In genomic region chr7:117116221-117116620, GRCh38 we compare ENCODE assay signal across 24 cellular contexts.
"Had no signal": no experiment of that assay in that cellular context is flagged by ENCODE, and none has a peak within 500 bp of the region (broad histone marks: within the 10 kb centered on the region; RNA-seq: fewer than 3 reads in every experiment).

No MANE protein-coding gene starts in this region.

- H3K36me3 ChIP-seq: prostate gland, right atrium auricular region had no signal

- H3K9me3 ChIP-seq: esophagus squamous epithelium, lower lobe of right lung, prostate gland, right atrium auricular region, testis, tibial artery had no signal

- H3K27me3 ChIP-seq: esophagus squamous epithelium, right atrium auricular region, testis, tibial artery had no signal

- DNase-seq: effector memory CD8-positive, alpha-beta T cell; erythroblast; esophagus squamous epithelium; foreskin melanocyte; glutamatergic neuron; hypothalamus; immature natural killer cell; left ventricle myocardium superior; lower lobe of right lung; naive thymus-derived CD8-positive, alpha-beta T cell; nephron progenitor cell; nucleus accumbens; stimulated activated CD4-positive, alpha-beta T cell treated with anti-CD3 and anti-CD28 coated beads, Interleukin-12 subunit alpha, Interleukin-12 subunit beta, amount 100 ng/mL, for 4 hours; stimulated activated CD4-positive, alpha-beta T cell treated with anti-CD3 and anti-CD28 coated beads, Interleukin-1b, Interleukin-23, amount 100 ng/mL, for 48 hours; stimulated activated CD4-positive, alpha-beta T cell treated with anti-CD3 and anti-CD28 coated beads, Interleukin-4, amount 100 ng/mL, for 1 hour; stimulated activated CD8-positive, alpha-beta memory T cell treated with anti-CD3 and anti-CD28 coated beads, Interleukin-4, amount 100 ng/mL, for 48 hours; stimulated activated naive CD4-positive, alpha-beta T cell treated with Interleukin-2 at 50 U/mL for 16 hours; substantia nigra; testis; tibial artery had no signal

- H3K27ac ChIP-seq: esophagus squamous epithelium, lower lobe of right lung, prostate gland, right atrium auricular region, testis, tibial artery had no signal

- H3K4me1 ChIP-seq: prostate gland, testis had no signal

- ATAC-seq: effector memory CD8-positive, alpha-beta T cell; left ventricle myocardium superior; lower lobe of right lung; naive thymus-derived CD8-positive, alpha-beta T cell; sciatic nerve had no signal

- H3K4me3 ChIP-seq: esophagus squamous epithelium, lower lobe of right lung, prostate gland, right atrium auricular region, smooth muscle cell, testis, tibial artery had no signal
